ENCODE assay signal across 1 cellular context in genomic region chr1:8523641-8524206, GRCh38.
TF ChIP-seq lines count a peak whose summit lies in the region.

No MANE protein-coding gene starts in this region.

TF ChIP-seq in GM12878, 131 proteins besides CTCF, POLR2A, EP300 and RAD21 (continued from another document):
- TF ChIP-seq, protein P1, sequence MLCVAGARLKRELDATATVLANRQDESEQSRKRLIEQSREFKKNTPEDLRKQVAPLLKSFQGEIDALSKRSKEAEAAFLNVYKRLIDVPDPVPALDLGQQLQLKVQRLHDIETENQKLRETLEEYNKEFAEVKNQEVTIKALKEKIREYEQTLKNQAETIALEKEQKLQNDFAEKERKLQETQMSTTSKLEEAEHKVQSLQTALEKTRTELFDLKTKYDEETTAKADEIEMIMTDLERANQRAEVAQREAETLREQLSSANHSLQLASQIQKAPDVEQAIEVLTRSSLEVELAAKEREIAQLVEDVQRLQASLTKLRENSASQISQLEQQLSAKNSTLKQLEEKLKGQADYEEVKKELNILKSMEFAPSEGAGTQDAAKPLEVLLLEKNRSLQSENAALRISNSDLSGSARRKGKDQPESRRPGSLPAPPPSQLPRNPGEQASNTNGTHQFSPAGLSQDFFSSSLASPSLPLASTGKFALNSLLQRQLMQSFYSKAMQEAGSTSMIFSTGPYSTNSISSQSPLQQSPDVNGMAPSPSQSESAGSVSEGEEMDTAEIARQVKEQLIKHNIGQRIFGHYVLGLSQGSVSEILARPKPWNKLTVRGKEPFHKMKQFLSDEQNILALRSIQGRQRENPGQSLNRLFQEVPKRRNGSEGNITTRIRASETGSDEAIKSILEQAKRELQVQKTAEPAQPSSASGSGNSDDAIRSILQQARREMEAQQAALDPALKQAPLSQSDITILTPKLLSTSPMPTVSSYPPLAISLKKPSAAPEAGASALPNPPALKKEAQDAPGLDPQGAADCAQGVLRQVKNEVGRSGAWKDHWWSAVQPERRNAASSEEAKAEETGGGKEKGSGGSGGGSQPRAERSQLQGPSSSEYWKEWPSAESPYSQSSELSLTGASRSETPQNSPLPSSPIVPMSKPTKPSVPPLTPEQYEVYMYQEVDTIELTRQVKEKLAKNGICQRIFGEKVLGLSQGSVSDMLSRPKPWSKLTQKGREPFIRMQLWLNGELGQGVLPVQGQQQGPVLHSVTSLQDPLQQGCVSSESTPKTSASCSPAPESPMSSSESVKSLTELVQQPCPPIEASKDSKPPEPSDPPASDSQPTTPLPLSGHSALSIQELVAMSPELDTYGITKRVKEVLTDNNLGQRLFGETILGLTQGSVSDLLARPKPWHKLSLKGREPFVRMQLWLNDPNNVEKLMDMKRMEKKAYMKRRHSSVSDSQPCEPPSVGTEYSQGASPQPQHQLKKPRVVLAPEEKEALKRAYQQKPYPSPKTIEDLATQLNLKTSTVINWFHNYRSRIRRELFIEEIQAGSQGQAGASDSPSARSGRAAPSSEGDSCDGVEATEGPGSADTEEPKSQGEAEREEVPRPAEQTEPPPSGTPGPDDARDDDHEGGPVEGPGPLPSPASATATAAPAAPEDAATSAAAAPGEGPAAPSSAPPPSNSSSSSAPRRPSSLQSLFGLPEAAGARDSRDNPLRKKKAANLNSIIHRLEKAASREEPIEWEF (IDR thresholded peaks at IDR 0.05; ENCODE audit: insufficient replicate concordance, low read depth, low read length): no peak
- TF ChIP-seq BCL11A (IDR thresholded peaks at IDR 0.05; ENCODE audit: low read depth, low read length): no peak
- TF ChIP-seq BCLAF1 (IDR thresholded peaks at IDR 0.05): no peak
- no peak for TF ChIP-seq CBFB (IDR thresholded peaks at IDR 0.05; ENCODE audit: low read depth)
